ENCODE assay signal across 17 cellular contexts in genomic region chr1:165856606-165857005, GRCh38. TPM values are rescaled to one million over a fixed set of nuclear protein-coding genes. Genes with fewer than 3 reads are reported as not detected.
DNase-seq lines count a peak whose midpoint lies in the region; ATAC-seq, FAIRE-seq and TF ChIP-seq lines count a peak whose summit lies in the region.
"Had no signal": no experiment of that assay in that cellular context is flagged by ENCODE, and none has a peak within 500 bp of the region (broad histone marks: within the 10 kb centered on the region; RNA-seq: fewer than 3 reads in every experiment).

No MANE protein-coding gene starts in this region.

- no peak overlapping the region for H2BK12ac ChIP-seq in H9 (ENCODE audit: insufficient read length, low read depth, low read length)

- no peak overlapping the region for H2BK20ac ChIP-seq in H9 (ENCODE audit: low read depth, low read length, poor library complexity, severe bottlenecking)

- peak overlapping the region; percentile 17 for H3K4me2 ChIP-seq in H9 (ENCODE audit: insufficient read depth, insufficient read length, low read length)
- H3K4me2 ChIP-seq in astrocyte (ENCODE audit: low read length) = peak overlapping the region; percentile 44

- peaks cover 9 to 13% (median 9%) of the 10 kb centered on the region in 3 experiments; a peak in 6 of 7 replicates for H3K36me3 Mint-ChIP-seq in H9 (ENCODE audit: insufficient read depth in 1 of 3, low read depth in 3 of 3)
- H3K36me3 Mint-ChIP-seq in astrocyte (ENCODE audit: low read depth, unreplicated experiment) = peaks cover 5% of the 10 kb centered on the region

- no peak overlapping the region for H4K91ac ChIP-seq in H9 (ENCODE audit: insufficient read length, low read depth, low read length)

- H3K4me3 ChIP-seq in GM08714 (ENCODE audit: low read length) (peak overlapping the region; percentile 35; the same call in 1 of the 2 replicates), astrocyte (ENCODE audit: insufficient read depth, low read depth, low read length) (no peak overlapping the region), neutrophil (ENCODE audit: low read depth in 1 of 2, low read length in 1 of 2) (no peak overlapping the region)
- H3K4me3 ChIP-seq: esophagus squamous epithelium, spleen had no signal

- no peak overlapping the region for H3K18ac ChIP-seq in H9 (ENCODE audit: insufficient read length, low read depth, low read length)

- H3K9me3 Mint-ChIP-seq in H9 = 0 out of 5 replicates have a peak, but pooled peaks cover 0 to 5% of the 10 kb centered on the region in 2 experiments
- no peaks in the 10 kb centered on the region for H3K9me3 Mint-ChIP-seq in astrocyte (ENCODE audit: unreplicated experiment)
- H3K9me3 Mint-ChIP-seq: activated CD4-positive, alpha-beta T cell treated with anti-CD3 and anti-CD28 coated beads, Interleukin-2, amount 10 ng/mL, durations not matched to agents 24 days and 14 days; activated naive CD4-positive, alpha-beta T cell treated with anti-CD3 and anti-CD28 coated beads, Interleukin-2, amount 50 U/mL, for 24 hours had no signal

- H2AFZ ChIP-seq in H9 (ENCODE audit: low read length) (no peak overlapping the region), astrocyte (ENCODE audit: low read depth, low read length) (no peak overlapping the region)

- no peak overlapping the region for H3T11ph ChIP-seq in H9 (ENCODE audit: low read length)

- peak overlapping the region; percentile 2 to 12; a peak in 3 of 5 replicates for H3K4me3 Mint-ChIP-seq in H9
- no peak overlapping the region for H3K4me3 Mint-ChIP-seq in astrocyte (ENCODE audit: unreplicated experiment)
- H3K4me3 Mint-ChIP-seq: activated CD4-positive, alpha-beta T cell treated with anti-CD3 and anti-CD28 coated beads, Interleukin-2, amount 10 ng/mL, durations not matched to agents 24 days and 14 days; activated naive CD4-positive, alpha-beta T cell treated with anti-CD3 and anti-CD28 coated beads, Interleukin-2, amount 50 U/mL, for 24 hours; brain; stimulated activated naive B cell treated with anti-CD40 and anti-IgM and Interleukin-4, amounts not matched to agents 10 μg/mL and 1 μg/mL and 100 μg/mL, for 72 hours had no signal

- H3K79me1 ChIP-seq in H9 (ENCODE audit: insufficient read depth, low read depth, low read length, poor library complexity, severe bottlenecking) = no peaks in the 10 kb centered on the region

- no peak overlapping the region for H3K14ac ChIP-seq in H9 (ENCODE audit: insufficient read depth, low read length)

- H4K8ac ChIP-seq in H9 (replicated peaks; ENCODE audit: insufficient read length, low read depth, low read length) = no peak overlapping the region

- H2BK120ac ChIP-seq in H9 (ENCODE audit: low read depth, low read length, poor library complexity, severe bottlenecking) = no peak overlapping the region

- peaks cover 79 to 80% of the 10 kb centered on the region in 2 experiments for H3K4me1 Mint-ChIP-seq in H9
- H3K4me1 Mint-ChIP-seq in astrocyte (ENCODE audit: low read depth, unreplicated experiment) = peaks cover 81% of the 10 kb centered on the region

- no peak for DNase-seq in H9
- DNase-seq in astrocyte (ENCODE audit: low read depth) = no peak
- DNase-seq in omental fat pad (ENCODE audit: low spot score) = no peak
- DNase-seq: activated CD4-positive, alpha-beta T cell treated with anti-CD3 and anti-CD28 coated beads, Interleukin-2, amount 10 ng/mL, durations not matched to agents 24 days and 14 days; activated T-cell treated with anti-CD3 and anti-CD28 coated beads for 4 hours; esophagus squamous epithelium; NCI-H187; spleen; stimulated activated naive B cell treated with anti-CD40 and anti-IgM and Interleukin-4, amounts not matched to agents 10 μg/mL and 1 μg/mL and 100 μg/mL, for 72 hours; T1000 had no signal

- ATAC-seq in omental fat pad (ENCODE audit: low FRiP score) = no peak
- no peak for ATAC-seq in HG02885 (IDR thresholded peaks at IDR 0.05; ENCODE audit: poor library complexity, unreplicated experiment)
- no peak for ATAC-seq in HG03045 (IDR thresholded peaks at IDR 0.05; ENCODE audit: unreplicated experiment)

- no peak overlapping the region for H3K9ac ChIP-seq in H9 (ENCODE audit: extremely low read depth, insufficient read length, low read length)
- no peak overlapping the region for H3K9ac ChIP-seq in astrocyte (ENCODE audit: low read length)

- H3K79me2 ChIP-seq in H9 (ENCODE audit: insufficient read depth, low read length) (peaks cover 68% of the 10 kb centered on the region; the same call in 1 of the 2 replicates), astrocyte (ENCODE audit: insufficient read depth, low read length) (peaks cover 90% of the 10 kb centered on the region)

- H3K9me3 ChIP-seq in H9 (ENCODE audit: control insufficient read depth, low read depth, low read length) (no peaks in the 10 kb centered on the region), astrocyte (ENCODE audit: insufficient read depth, low read depth, low read length) (no peaks in the 10 kb centered on the region), neutrophil (no peaks in the 10 kb centered on the region)
- H3K9me3 ChIP-seq: BE2C, esophagus squamous epithelium, spleen had no signal

- no peak for FAIRE-seq in astrocyte (lab: Jason Lieb, UNC)

- H3K27me3 Mint-ChIP-seq in H9 (ENCODE audit: low read depth) (no peaks in the 10 kb centered on the region), astrocyte (ENCODE audit: low read depth, unreplicated experiment) (no peaks in the 10 kb centered on the region)
- H3K27me3 Mint-ChIP-seq: activated CD4-positive, alpha-beta T cell treated with anti-CD3 and anti-CD28 coated beads, Interleukin-2, amount 10 ng/mL, durations not matched to agents 24 days and 14 days; activated naive CD4-positive, alpha-beta T cell treated with anti-CD3 and anti-CD28 coated beads, Interleukin-2, amount 50 U/mL, for 24 hours; brain; stimulated activated naive B cell treated with anti-CD40 and anti-IgM and Interleukin-4, amounts not matched to agents 10 μg/mL and 1 μg/mL and 100 μg/mL, for 72 hours had no signal

- H2BK5ac ChIP-seq in H9 (ENCODE audit: insufficient read length, low read length) = no peak overlapping the region

- H4K5ac ChIP-seq in H9 (ENCODE audit: insufficient read length, low read depth, low read length) = no peak overlapping the region

- H2AK5ac ChIP-seq in H9 (ENCODE audit: insufficient read length, low read length) = no peak overlapping the region

- H3K23me2 ChIP-seq in H9 (ENCODE audit: insufficient read length, low read depth, low read length, poor library complexity, severe bottlenecking) = no peaks in the 10 kb centered on the region

- no peaks in the 10 kb centered on the region for H3K27me3 ChIP-seq in H9 (ENCODE audit: insufficient read depth, low read length)
- no peaks in the 10 kb centered on the region for H3K27me3 ChIP-seq in astrocyte (ENCODE audit: insufficient read depth, low read length)
- H3K27me3 ChIP-seq in neutrophil = no peaks in the 10 kb centered on the region
- H3K27me3 ChIP-seq: BE2C, esophagus squamous epithelium, spleen had no signal

- H3K27ac ChIP-seq in H9 (ENCODE audit: insufficient read length, low read depth, low read length) (no peak overlapping the region), astrocyte (ENCODE audit: low read depth, low read length) (no peak overlapping the region), neutrophil (peak overlapping the region; percentile 58)
- H3K27ac ChIP-seq: esophagus squamous epithelium, spleen had no signal

- no peak overlapping the region for H3K23ac ChIP-seq in H9 (ENCODE audit: insufficient read length, low read depth, low read length)

- H3K36me3 ChIP-seq in astrocyte (ENCODE audit: insufficient read depth, low read length) (no peaks in the 10 kb centered on the region), neutrophil (no peaks in the 10 kb centered on the region)
- H3K36me3 ChIP-seq: BE2C, esophagus squamous epithelium, spleen had no signal

- no peak overlapping the region for H3K56ac ChIP-seq in H9 (ENCODE audit: insufficient read length, low read depth, low read length)

- WGBS in H9 (ENCODE audit: extremely low coverage, insufficient read length, low lambda C conversion rate) = 100% methylated on average over 1 of the region's 3 CpGs

- H3K4me1 ChIP-seq in H9 (ENCODE audit: insufficient read depth, low read length) (peaks cover 17% of the 10 kb centered on the region; the same call in 1 of the 2 replicates), astrocyte (ENCODE audit: insufficient read depth, low read length) (peaks cover 22% of the 10 kb centered on the region), neutrophil (ENCODE audit: control insufficient read depth in 1 of 2, insufficient read depth in 1 of 2, low read depth in 1 of 2, low read length in 1 of 2) (peaks cover 30 to 39% of the 10 kb centered on the region in 2 experiments)

- H3K27ac Mint-ChIP-seq in H9 = peak overlapping the region in 2 of 3 experiments; percentile 2 to 3; a peak in 1 of 7 replicates
- no peak overlapping the region for H3K27ac Mint-ChIP-seq in astrocyte (ENCODE audit: unreplicated experiment)
- H3K27ac Mint-ChIP-seq: activated CD4-positive, alpha-beta T cell treated with anti-CD3 and anti-CD28 coated beads, Interleukin-2, amount 10 ng/mL, durations not matched to agents 24 days and 14 days; activated naive CD4-positive, alpha-beta T cell treated with anti-CD3 and anti-CD28 coated beads, Interleukin-2, amount 50 U/mL, for 24 hours had no signal

- no peak overlapping the region for H2BK15ac ChIP-seq in H9 (ENCODE audit: low read depth, low read length)

- TF ChIP-seq CTCF in H9 (conservative IDR thresholded peaks at IDR 0.05) = no peak
- no peak for TF ChIP-seq CTCF in astrocyte (IDR thresholded peaks at IDR 0.05; ENCODE audit: insufficient read depth, low read depth, low read length)
- no peak for TF ChIP-seq CTCF in neutrophil (IDR thresholded peaks at IDR 0.05)
- TF ChIP-seq CTCF in omental fat pad (IDR thresholded peaks at IDR 0.05) = no peak

- H4K20me1 ChIP-seq in H9 (ENCODE audit: control insufficient read depth, insufficient read depth, insufficient read length) (peaks cover 2% of the 10 kb centered on the region), astrocyte (ENCODE audit: insufficient read depth, low read length) (peaks cover 60% of the 10 kb centered on the region)

- no peak overlapping the region for H3K4ac ChIP-seq in H9 (ENCODE audit: low read depth, low read length)

RNA-seq across cellular contexts. Expression of gene UCK2, which starts 29.2 kb away (rescaled TPM):
- total RNA-seq in H9 (2021) (74.8 and 77.9 TPM in 2 replicates), astrocyte (111 TPM in 2 replicates), omental fat pad (10 to 100 TPM; 19.3 to 93.9 (median 22.3) TPM)
